In genomic region chr10:43849551-43849950, GRCh38 we compare ENCODE assay signal across 16 cellular contexts.
A peak's percentile ranks its signal among the peaks of the same experiment; 100 is the strongest.
DNase-seq lines count a peak whose midpoint lies in the region; ATAC-seq and TF ChIP-seq lines count a peak whose summit lies in the region.
"Had no signal": no experiment of that assay in that cellular context is flagged by ENCODE, and none has a peak within 500 bp of the region (broad histone marks: within the 10 kb centered on the region; RNA-seq: fewer than 3 reads in every experiment).

No MANE protein-coding gene starts in this region.

- ATAC-seq in Right ventricle myocardium superior (ENCODE audit: poor library complexity) (no peak), heart right ventricle (no peak)
- no peak for ATAC-seq in activated T-cell treated with anti-CD3 and anti-CD28 coated beads, Interleukin-2, amount 50 U/mL, for 4 hours

- H3K36me3 Mint-ChIP-seq in activated T-cell treated with anti-CD3 and anti-CD28 coated beads, Interleukin-2, amount 50 U/mL, for 4 hours (ENCODE audit: insufficient read depth) = no peaks in the 10 kb centered on the region
- H3K36me3 Mint-ChIP-seq: CD4-positive, alpha-beta memory T cell had no signal

- TF ChIP-seq CTCF in heart right ventricle (IDR thresholded peaks at IDR 0.05) = no peak
- TF ChIP-seq CTCF in coronary artery (IDR thresholded peaks at IDR 0.05) = no peak
- TF ChIP-seq CTCF in spleen (IDR thresholded peaks at IDR 0.05 in 8 of 11, conservative IDR thresholded peaks at IDR 0.05 in 3 of 11) = no peak

- no peaks in the 10 kb centered on the region for H3K27me3 Mint-ChIP-seq in activated T-cell treated with anti-CD3 and anti-CD28 coated beads, Interleukin-2, amount 50 U/mL, for 4 hours (ENCODE audit: low read depth)
- H3K27me3 Mint-ChIP-seq: CD4-positive, alpha-beta memory T cell had no signal

- DNase-seq in Right ventricle myocardium superior (peak; percentile 17), heart right ventricle (no peak), coronary artery (ENCODE audit: low spot score) (peak; percentile 54), ecto neural progenitor cell (ENCODE audit: low spot score) (peak; percentile 26), spleen (peak; percentile 41)
- DNase-seq in activated T-cell treated with anti-CD3 and anti-CD28 coated beads, Interleukin-2, amount 50 U/mL, for 4 hours = no peak
- DNase-seq: C1 segment of cervical spinal cord; Calu3; CD4-positive, alpha-beta memory T cell; COR-L47; DMS53; DMS79 treated with DMSO at 0.1 percent for 48 hours; GF-D8; GM23248; H7; HCEC 1CT had no signal

- H3K4me3 ChIP-seq in heart right ventricle (no peak overlapping the region), coronary artery (no peak overlapping the region), spleen (no peak overlapping the region)
- H3K4me3 ChIP-seq: GM23248 had no signal

- WGBS in heart right ventricle, 2 donors = 90 to 99% methylated on average over 3 of the region's 3 CpGs
- 93 to 100% (median 96%) methylated on average over 3 of the region's 3 CpGs for WGBS in spleen, 5 donors

- TF ChIP-seq POLR2A in spleen (IDR thresholded peaks at IDR 0.05) = no peak

- H3K9me3 ChIP-seq in heart right ventricle (no peaks in the 10 kb centered on the region), spleen (no peaks in the 10 kb centered on the region)

- no peak overlapping the region for H3K4me3 Mint-ChIP-seq in activated T-cell treated with anti-CD3 and anti-CD28 coated beads, Interleukin-2, amount 50 U/mL, for 4 hours

- no peaks in the 10 kb centered on the region for H3K27me3 ChIP-seq in heart right ventricle
- no peaks in the 10 kb centered on the region for H3K27me3 ChIP-seq in spleen (replicated peaks in 1 of 7)

- intact Hi-C loops in Right ventricle myocardium superior (cut with DNase I) = no loop called here
- intact Hi-C loops in heart right ventricle (cut with DNase I) = loop anchor here in 2 of 10 donors (5.0 to 10.0 kb wide), 2 partner anchors 142 to 155 kb away; no protein-coding TSS in a partner anchor
- intact Hi-C loops in spleen (cut with DNase I; ENCODE audit: low total_unique reads) = no loop called here

- peaks cover 28% of the 10 kb centered on the region for H3K4me1 Mint-ChIP-seq in activated T-cell treated with anti-CD3 and anti-CD28 coated beads, Interleukin-2, amount 50 U/mL, for 4 hours (ENCODE audit: low read depth)

- H3K36me3 ChIP-seq in heart right ventricle (no peaks in the 10 kb centered on the region), spleen (no peaks in the 10 kb centered on the region)

- H3K27ac ChIP-seq in heart right ventricle (peak overlapping the region in 1 of 10 donors; percentile 20), coronary artery (no peak overlapping the region), spleen (no peak overlapping the region)
- H3K27ac ChIP-seq: GM23248 had no signal

- H3K4me1 ChIP-seq in heart right ventricle (peaks cover 0 to 43% (median 23%) of the 10 kb centered on the region in 9 donors), spleen (peaks cover 0 to 20% (median 14%) of the 10 kb centered on the region in 6 donors)

- H3K9me3 Mint-ChIP-seq in activated T-cell treated with anti-CD3 and anti-CD28 coated beads, Interleukin-2, amount 50 U/mL, for 4 hours = no peaks in the 10 kb centered on the region

Comparison
In these comparisons a context has a peak if more than half of its experiments do, and no peak if none do; other contexts are left out.
1. DNase-seq: peak in Right ventricle myocardium superior (single experiment), coronary artery (single experiment), ecto neural progenitor cell (single experiment) and spleen (single experiment); none in heart right ventricle (0 of 2) and activated T-cell treated with anti-CD3 and anti-CD28 coated beads, Interleukin-2, amount 50 U/mL, for 4 hours (single experiment).